1 cellular context compared by ENCODE assay signal in the genomic region with DNA sequence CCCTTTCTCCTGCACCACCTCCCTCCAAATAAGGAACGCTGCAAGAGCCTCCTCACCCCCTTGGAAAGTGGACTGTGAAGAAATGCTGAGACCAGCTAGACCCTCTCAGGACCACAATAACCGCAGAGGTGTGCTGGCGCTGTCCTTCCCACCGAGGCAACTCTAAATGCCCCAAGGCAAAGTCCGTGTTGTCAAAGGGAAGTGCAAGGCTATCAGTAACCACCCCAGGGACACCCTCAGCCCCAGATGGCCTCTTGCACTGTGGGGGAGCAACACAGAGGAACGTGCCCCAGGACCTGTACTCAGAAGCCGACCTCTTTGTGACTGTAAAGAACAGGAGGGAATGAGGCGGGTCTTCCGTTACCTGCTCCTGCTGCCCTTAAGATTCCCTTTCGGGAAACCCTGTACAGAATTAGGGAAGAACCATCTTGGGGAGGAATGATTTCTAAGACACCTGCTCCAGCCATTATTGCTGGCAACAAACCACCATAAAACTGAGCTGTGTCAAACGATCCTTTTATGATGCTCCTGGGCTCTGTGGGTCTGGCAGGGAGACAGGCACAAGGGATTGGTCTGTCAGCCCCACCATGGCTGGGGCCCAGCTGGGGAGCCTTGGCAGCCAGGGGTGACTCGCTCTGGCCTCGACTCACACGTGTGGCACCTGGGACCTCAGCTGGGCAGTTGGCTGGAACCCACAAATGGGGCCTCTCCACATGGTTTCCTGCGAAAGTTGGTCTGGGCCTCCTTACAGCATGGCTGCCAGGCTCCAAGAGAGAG.
TF ChIP-seq lines count a peak whose summit lies in the region.

No MANE protein-coding gene starts in this region.

TF ChIP-seq in HepG2, 621 proteins besides CTCF, POLR2A, EP300 and RAD21 (continued from another document and continues in another):
- TF ChIP-seq, protein P1, sequence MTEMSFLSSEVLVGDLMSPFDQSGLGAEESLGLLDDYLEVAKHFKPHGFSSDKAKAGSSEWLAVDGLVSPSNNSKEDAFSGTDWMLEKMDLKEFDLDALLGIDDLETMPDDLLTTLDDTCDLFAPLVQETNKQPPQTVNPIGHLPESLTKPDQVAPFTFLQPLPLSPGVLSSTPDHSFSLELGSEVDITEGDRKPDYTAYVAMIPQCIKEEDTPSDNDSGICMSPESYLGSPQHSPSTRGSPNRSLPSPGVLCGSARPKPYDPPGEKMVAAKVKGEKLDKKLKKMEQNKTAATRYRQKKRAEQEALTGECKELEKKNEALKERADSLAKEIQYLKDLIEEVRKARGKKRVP (CRISPR knock-in tag; IDR thresholded peaks at IDR 0.05): no peak
- TF ChIP-seq NFRKB (IDR thresholded peaks at IDR 0.05) (no peak), ZFP37 (CRISPR knock-in tag; IDR thresholded peaks at IDR 0.05; ENCODE audit: borderline replicate concordance) (no peak), ZBTB7B (CRISPR knock-in tag; IDR thresholded peaks at IDR 0.05) (peak; percentile 69), ZNF644 (CRISPR knock-in tag; IDR thresholded peaks at IDR 0.05; ENCODE audit: low read depth) (no peak), ZNF431 (CRISPR knock-in tag; IDR thresholded peaks at IDR 0.05; ENCODE audit: borderline replicate concordance, low read depth) (peak; percentile 89; the same call in 1 of the 2 replicates), JARID2 (CRISPR knock-in tag; IDR thresholded peaks at IDR 0.05; ENCODE audit: insufficient replicate concordance) (no peak), HOXA3 (CRISPR knock-in tag; IDR thresholded peaks at IDR 0.05) (peak; percentile 71; the same call in 1 of the 2 replicates), ZNF629 (CRISPR knock-in tag; conservative IDR thresholded peaks at IDR 0.05) (0 out of 2 replicates have a peak, but pooled peaks have one; percentile 26), HHEX (CRISPR knock-in tag; IDR thresholded peaks at IDR 0.05) (no peak), REPIN1 (CRISPR knock-in tag; IDR thresholded peaks at IDR 0.05; ENCODE audit: borderline replicate concordance, low read depth) (no peak), ZBTB20 (CRISPR knock-in tag; IDR thresholded peaks at IDR 0.05; ENCODE audit: borderline replicate concordance, low read depth) (no peak), AGO2 (optimal IDR thresholded peaks at IDR 0.05; ENCODE audit: low read depth, low read length) (no peak), ZNF329 (CRISPR knock-in tag; IDR thresholded peaks at IDR 0.05; ENCODE audit: low read depth) (peak; percentile 61; the same call in 1 of the 2 replicates), FOXA1 (IDR thresholded peaks at IDR 0.05) (no peak), FOXA1 (CRISPR knock-in tag; IDR thresholded peaks at IDR 0.05) (peak; percentile 74), BHLHE40 (IDR thresholded peaks at IDR 0.05; ENCODE audit: low read length) (no peak), BORCS8-MEF2B (CRISPR knock-in tag; IDR thresholded peaks at IDR 0.05) (no peak; the same call in 1 of the 2 replicates), SKI (IDR thresholded peaks at IDR 0.05; ENCODE audit: partially characterized antibody) (peak; percentile 62), NFATC3 (CRISPR knock-in tag; IDR thresholded peaks at IDR 0.05) (no peak)
- TF ChIP-seq, protein P2, sequence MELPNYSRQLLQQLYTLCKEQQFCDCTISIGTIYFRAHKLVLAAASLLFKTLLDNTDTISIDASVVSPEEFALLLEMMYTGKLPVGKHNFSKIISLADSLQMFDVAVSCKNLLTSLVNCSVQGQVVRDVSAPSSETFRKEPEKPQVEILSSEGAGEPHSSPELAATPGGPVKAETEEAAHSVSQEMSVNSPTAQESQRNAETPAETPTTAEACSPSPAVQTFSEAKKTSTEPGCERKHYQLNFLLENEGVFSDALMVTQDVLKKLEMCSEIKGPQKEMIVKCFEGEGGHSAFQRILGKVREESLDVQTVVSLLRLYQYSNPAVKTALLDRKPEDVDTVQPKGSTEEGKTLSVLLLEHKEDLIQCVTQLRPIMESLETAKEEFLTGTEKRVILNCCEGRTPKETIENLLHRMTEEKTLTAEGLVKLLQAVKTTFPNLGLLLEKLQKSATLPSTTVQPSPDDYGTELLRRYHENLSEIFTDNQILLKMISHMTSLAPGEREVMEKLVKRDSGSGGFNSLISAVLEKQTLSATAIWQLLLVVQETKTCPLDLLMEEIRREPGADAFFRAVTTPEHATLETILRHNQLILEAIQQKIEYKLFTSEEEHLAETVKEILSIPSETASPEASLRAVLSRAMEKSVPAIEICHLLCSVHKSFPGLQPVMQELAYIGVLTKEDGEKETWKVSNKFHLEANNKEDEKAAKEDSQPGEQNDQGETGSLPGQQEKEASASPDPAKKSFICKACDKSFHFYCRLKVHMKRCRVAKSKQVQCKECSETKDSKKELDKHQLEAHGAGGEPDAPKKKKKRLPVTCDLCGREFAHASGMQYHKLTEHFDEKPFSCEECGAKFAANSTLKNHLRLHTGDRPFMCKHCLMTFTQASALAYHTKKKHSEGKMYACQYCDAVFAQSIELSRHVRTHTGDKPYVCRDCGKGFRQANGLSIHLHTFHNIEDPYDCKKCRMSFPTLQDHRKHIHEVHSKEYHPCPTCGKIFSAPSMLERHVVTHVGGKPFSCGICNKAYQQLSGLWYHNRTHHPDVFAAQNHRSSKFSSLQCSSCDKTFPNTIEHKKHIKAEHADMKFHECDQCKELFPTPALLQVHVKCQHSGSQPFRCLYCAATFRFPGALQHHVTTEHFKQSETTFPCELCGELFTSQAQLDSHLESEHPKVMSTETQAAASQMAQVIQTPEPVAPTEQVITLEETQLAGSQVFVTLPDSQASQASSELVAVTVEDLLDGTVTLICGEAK (IDR thresholded peaks at IDR 0.05): no peak
- TF ChIP-seq, protein P2 (CRISPR knock-in tag; IDR thresholded peaks at IDR 0.05): peak; percentile 39; the same call in 1 of the 2 replicates
- TF ChIP-seq, protein P3, sequence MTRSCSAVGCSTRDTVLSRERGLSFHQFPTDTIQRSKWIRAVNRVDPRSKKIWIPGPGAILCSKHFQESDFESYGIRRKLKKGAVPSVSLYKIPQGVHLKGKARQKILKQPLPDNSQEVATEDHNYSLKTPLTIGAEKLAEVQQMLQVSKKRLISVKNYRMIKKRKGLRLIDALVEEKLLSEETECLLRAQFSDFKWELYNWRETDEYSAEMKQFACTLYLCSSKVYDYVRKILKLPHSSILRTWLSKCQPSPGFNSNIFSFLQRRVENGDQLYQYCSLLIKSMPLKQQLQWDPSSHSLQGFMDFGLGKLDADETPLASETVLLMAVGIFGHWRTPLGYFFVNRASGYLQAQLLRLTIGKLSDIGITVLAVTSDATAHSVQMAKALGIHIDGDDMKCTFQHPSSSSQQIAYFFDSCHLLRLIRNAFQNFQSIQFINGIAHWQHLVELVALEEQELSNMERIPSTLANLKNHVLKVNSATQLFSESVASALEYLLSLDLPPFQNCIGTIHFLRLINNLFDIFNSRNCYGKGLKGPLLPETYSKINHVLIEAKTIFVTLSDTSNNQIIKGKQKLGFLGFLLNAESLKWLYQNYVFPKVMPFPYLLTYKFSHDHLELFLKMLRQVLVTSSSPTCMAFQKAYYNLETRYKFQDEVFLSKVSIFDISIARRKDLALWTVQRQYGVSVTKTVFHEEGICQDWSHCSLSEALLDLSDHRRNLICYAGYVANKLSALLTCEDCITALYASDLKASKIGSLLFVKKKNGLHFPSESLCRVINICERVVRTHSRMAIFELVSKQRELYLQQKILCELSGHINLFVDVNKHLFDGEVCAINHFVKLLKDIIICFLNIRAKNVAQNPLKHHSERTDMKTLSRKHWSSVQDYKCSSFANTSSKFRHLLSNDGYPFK (CRISPR knock-in tag; IDR thresholded peaks at IDR 0.05; ENCODE audit: borderline replicate concordance): peak; percentile 71; the same call in 1 of the 2 replicates
- TF ChIP-seq, protein P4, sequence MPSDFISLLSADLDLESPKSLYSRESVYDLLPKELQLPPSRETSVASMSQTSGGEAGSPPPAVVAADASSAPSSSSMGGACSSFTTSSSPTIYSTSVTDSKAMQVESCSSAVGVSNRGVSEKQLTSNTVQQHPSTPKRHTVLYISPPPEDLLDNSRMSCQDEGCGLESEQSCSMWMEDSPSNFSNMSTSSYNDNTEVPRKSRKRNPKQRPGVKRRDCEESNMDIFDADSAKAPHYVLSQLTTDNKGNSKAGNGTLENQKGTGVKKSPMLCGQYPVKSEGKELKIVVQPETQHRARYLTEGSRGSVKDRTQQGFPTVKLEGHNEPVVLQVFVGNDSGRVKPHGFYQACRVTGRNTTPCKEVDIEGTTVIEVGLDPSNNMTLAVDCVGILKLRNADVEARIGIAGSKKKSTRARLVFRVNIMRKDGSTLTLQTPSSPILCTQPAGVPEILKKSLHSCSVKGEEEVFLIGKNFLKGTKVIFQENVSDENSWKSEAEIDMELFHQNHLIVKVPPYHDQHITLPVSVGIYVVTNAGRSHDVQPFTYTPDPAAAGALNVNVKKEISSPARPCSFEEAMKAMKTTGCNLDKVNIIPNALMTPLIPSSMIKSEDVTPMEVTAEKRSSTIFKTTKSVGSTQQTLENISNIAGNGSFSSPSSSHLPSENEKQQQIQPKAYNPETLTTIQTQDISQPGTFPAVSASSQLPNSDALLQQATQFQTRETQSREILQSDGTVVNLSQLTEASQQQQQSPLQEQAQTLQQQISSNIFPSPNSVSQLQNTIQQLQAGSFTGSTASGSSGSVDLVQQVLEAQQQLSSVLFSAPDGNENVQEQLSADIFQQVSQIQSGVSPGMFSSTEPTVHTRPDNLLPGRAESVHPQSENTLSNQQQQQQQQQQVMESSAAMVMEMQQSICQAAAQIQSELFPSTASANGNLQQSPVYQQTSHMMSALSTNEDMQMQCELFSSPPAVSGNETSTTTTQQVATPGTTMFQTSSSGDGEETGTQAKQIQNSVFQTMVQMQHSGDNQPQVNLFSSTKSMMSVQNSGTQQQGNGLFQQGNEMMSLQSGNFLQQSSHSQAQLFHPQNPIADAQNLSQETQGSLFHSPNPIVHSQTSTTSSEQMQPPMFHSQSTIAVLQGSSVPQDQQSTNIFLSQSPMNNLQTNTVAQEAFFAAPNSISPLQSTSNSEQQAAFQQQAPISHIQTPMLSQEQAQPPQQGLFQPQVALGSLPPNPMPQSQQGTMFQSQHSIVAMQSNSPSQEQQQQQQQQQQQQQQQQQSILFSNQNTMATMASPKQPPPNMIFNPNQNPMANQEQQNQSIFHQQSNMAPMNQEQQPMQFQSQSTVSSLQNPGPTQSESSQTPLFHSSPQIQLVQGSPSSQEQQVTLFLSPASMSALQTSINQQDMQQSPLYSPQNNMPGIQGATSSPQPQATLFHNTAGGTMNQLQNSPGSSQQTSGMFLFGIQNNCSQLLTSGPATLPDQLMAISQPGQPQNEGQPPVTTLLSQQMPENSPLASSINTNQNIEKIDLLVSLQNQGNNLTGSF (CRISPR knock-in tag; IDR thresholded peaks at IDR 0.05): no peak
- TF ChIP-seq, protein P5, sequence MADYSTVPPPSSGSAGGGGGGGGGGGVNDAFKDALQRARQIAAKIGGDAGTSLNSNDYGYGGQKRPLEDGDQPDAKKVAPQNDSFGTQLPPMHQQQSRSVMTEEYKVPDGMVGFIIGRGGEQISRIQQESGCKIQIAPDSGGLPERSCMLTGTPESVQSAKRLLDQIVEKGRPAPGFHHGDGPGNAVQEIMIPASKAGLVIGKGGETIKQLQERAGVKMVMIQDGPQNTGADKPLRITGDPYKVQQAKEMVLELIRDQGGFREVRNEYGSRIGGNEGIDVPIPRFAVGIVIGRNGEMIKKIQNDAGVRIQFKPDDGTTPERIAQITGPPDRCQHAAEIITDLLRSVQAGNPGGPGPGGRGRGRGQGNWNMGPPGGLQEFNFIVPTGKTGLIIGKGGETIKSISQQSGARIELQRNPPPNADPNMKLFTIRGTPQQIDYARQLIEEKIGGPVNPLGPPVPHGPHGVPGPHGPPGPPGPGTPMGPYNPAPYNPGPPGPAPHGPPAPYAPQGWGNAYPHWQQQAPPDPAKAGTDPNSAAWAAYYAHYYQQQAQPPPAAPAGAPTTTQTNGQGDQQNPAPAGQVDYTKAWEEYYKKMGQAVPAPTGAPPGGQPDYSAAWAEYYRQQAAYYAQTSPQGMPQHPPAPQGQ (CRISPR knock-in tag; IDR thresholded peaks at IDR 0.05; ENCODE audit: borderline replicate concordance): no peak
- TF ChIP-seq, protein P6, sequence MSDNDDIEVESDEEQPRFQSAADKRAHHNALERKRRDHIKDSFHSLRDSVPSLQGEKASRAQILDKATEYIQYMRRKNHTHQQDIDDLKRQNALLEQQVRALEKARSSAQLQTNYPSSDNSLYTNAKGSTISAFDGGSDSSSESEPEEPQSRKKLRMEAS (IDR thresholded peaks at IDR 0.05): peak; percentile 55
- TF ChIP-seq, protein P7, sequence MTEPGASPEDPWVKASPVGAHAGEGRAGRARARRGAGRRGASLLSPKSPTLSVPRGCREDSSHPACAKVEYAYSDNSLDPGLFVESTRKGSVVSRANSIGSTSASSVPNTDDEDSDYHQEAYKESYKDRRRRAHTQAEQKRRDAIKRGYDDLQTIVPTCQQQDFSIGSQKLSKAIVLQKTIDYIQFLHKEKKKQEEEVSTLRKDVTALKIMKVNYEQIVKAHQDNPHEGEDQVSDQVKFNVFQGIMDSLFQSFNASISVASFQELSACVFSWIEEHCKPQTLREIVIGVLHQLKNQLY (CRISPR knock-in tag; IDR thresholded peaks at IDR 0.05): peak; percentile 52; the same call in 1 of the 2 replicates
- TF ChIP-seq, protein P8, sequence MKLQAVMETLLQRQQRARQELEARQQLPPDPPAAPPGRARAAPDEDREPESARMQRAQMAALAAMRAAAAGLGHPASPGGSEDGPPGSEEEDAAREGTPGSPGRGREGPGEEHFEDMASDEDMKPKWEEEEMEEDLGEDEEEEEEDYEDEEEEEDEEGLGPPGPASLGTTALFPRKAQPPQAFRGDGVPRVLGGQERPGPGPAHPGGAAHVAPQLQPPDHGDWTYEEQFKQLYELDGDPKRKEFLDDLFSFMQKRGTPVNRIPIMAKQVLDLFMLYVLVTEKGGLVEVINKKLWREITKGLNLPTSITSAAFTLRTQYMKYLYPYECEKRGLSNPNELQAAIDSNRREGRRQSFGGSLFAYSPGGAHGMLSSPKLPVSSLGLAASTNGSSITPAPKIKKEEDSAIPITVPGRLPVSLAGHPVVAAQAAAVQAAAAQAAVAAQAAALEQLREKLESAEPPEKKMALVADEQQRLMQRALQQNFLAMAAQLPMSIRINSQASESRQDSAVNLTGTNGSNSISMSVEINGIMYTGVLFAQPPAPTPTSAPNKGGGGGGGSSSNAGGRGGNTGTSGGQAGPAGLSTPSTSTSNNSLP (IDR thresholded peaks at IDR 0.05; ENCODE audit: low read depth, low read length): no peak
